In the genomic region with DNA sequence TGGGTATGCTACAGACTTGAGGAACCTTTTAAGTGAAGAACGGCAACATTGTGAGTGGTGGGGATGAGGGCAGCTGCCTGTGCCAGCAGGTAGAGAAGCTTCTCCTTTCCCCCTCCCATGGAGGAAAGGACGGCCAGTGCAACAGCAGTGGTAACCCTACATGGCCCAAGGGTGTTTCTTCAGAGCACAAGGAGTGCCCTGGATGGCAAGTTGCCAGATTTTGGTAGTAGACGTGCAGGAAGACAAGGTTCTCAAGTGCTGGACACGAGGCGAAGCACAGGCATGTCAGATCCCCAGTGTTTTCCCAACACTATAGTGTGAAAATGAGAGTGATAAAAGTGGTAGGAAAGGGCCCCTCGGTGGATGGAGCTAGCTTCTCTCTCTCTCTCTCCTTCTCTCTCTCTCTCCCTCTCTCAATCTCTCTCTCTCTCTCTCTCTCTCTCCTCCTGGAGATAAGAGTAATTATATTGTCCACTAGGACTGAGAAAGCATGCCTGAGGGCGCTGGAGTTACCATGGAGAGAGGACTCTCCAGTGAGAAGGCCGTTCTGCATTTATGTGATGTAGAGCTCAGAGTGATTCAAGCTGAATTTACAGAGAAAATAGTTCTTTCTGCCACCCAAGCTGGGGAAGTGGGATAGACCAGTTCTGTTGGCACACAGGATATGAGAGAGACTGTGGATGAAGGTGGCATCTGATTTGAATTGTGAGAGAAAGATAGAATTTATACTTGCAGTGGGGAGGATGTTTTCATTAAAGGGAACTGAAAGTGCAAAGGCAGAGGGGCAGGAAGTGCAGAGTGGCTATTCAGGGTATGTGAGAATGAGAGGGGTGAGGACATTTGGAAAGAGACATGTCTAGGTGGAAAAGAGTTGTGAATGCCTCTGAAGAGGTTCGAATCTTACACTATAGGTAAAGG, we compare ENCODE assay signal across 8 cellular contexts. TPM values are rescaled to one million over a fixed set of nuclear protein-coding genes. Genes with fewer than 3 reads are reported as not detected.
DNase-seq lines count a peak whose midpoint lies in the region; ATAC-seq, FAIRE-seq and TF ChIP-seq lines count a peak whose summit lies in the region.

No MANE protein-coding gene starts in this region.

- H3K27me3 ChIP-seq in fibroblast of lung (ENCODE audit: control insufficient read depth, insufficient read depth, low read length): no peaks in the 10 kb centered on the region

- H3K4me3 ChIP-seq in fibroblast of lung (replicated peaks in 1 of 4; ENCODE audit: control extremely low read depth in 1 of 4, insufficient read depth in 1 of 4, low read depth in 3 of 4, low read length in 4 of 4): no peak overlapping the region

- H3K4me2 ChIP-seq in fibroblast of lung (ENCODE audit: extremely low read depth, insufficient read depth, low read length): no peak overlapping the region

- H3K79me2 ChIP-seq in fibroblast of lung (ENCODE audit: control insufficient read depth, insufficient read depth, low read length): no peaks in the 10 kb centered on the region

- H3K36me3 ChIP-seq in fibroblast of lung (ENCODE audit: control insufficient read depth, insufficient read depth, low read length): no peaks in the 10 kb centered on the region

- peak; percentile 63 for FAIRE-seq in GM12891 (lab: Jason Lieb, UNC)

- H4K20me1 ChIP-seq in fibroblast of lung (ENCODE audit: control insufficient read depth, extremely low read depth, insufficient read depth, low read length): no peaks in the 10 kb centered on the region

- H3K4me1 ChIP-seq in fibroblast of lung (ENCODE audit: control insufficient read depth, extremely low read depth, insufficient read depth, low read length): no peaks in the 10 kb centered on the region

- peak; percentile 11 for DNase-seq in GM12891 (ENCODE audit: insufficient read length, low spot score)
- peak in 1 of 2 donors; percentile 27 for DNase-seq in fibroblast of lung (ENCODE audit: low read depth in 2 of 2)
- no peak for DNase-seq in NCI-H1930 (lab: John Stamatoyannopoulos, UW)
- no peak for DNase-seq in D341Med (ENCODE audit: low spot score)
- DNase-seq in hepatic stellate cell (ENCODE audit: low spot score): no peak
- no peak for DNase-seq in NCI-H526 (lab: John Stamatoyannopoulos, UW)

- peak overlapping the region; percentile 4 for H2AFZ ChIP-seq in fibroblast of lung (ENCODE audit: low read length)

- H3K9ac ChIP-seq in fibroblast of lung (ENCODE audit: insufficient read depth, low read length): no peak overlapping the region

- TF ChIP-seq POLR2A in GM12891 (IDR thresholded peaks at IDR 0.05; ENCODE audit: low read depth, low read length): no peak

- no peaks in the 10 kb centered on the region for H3K9me3 ChIP-seq in fibroblast of lung (ENCODE audit: control insufficient read depth, insufficient read depth, low read depth, low read length)

- no peak overlapping the region for H3K27ac ChIP-seq in fibroblast of lung (ENCODE audit: insufficient read depth, low read length)

- ATAC-seq in GM21528 (IDR thresholded peaks at IDR 0.05; ENCODE audit: low FRiP score, unreplicated experiment) (peak; percentile 99), HG03571 (IDR thresholded peaks at IDR 0.05; ENCODE audit: unreplicated experiment) (peak; percentile 97)

- no peak for TF ChIP-seq CTCF in fibroblast of lung (conservative IDR thresholded peaks at IDR 0.05 in 1 of 2, IDR thresholded peaks at IDR 0.05 in 1 of 2; ENCODE audit: low read depth in 1 of 2, low read length in 2 of 2)

TF ChIP-seq in GM12891, 5 proteins besides CTCF, POLR2A, EP300 and RAD21:
- TF ChIP-seq TAF1 (IDR thresholded peaks at IDR 0.05; ENCODE audit: low read depth, low read length): no peak
- peak; percentile 98 for TF ChIP-seq SPI1 (IDR thresholded peaks at IDR 0.05; ENCODE audit: low read depth, low read length)

RNA-seq across cellular contexts. Expression of gene TRPC3, which starts 25.6 kb away (rescaled TPM):
- polyA plus RNA-seq in GM12891 (2012; ENCODE audit: low read depth, missing spikeins): not detected
- 1.0 and 1.2 TPM in 2 replicates for total RNA-seq in fibroblast of lung
- polyA plus RNA-seq in fibroblast of lung: 0.52 and 2.3 TPM in 2 replicates
- polyA plus RNA-seq in fibroblast of lung (2012): 0.22 and 1.2 TPM in 2 replicates
- polyA minus RNA-seq in fibroblast of lung (ENCODE audit: low replicate concordance): 0.31 and 1.1 TPM in 2 replicates
